ENCODE assay signal across 13 cellular contexts in the genomic region with DNA sequence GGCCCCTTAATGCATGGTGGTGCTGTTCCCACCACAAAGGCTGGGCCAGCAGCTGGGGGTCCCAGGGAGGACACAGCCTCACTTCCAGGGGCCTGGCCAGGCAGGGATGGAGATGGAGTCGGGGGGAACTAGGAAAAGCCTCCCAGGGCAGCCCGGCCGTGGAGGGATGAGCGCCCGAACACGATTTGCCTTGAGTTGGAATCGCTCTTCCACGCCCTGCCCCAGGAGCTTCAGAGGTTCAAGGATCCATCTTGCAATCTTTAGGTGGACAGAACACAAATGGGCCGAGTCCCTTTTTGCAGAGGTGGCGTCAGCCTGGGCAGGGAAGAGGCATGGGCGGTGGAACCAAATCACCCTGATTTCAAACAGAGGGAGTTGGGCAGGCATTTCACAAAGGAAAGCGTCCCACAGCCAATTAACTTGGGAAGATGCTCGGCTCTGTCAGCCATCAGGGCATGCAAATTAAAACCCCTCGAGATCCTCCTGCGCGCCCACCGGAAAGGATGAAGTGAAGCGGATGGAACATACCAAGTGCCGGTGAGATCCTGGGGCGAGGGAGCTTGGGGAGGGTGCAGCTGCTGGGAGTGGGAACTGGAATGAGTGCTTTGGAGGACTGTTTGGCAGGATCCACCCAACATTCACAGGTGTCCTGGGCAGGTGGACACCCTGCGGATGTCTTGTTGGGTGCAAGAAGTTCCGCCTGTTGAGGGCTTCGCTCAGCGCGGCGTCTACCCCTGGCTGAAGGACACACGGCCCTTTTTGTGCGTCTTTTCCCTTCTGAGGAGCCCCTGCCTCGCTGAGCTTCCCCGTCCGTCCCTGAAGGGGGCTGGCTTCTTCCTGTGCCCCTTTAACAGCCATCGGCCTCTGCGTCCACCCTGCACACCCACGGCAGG.
"Had no signal": no experiment of that assay in that cellular context is flagged by ENCODE, and none has a peak within 500 bp of the region (broad histone marks: within the 10 kb centered on the region; RNA-seq: fewer than 3 reads in every experiment).

No MANE protein-coding gene starts in this region.

- DNase-seq: activated B cell treated with CpG ODN at 0.5 μM for 24 hours; activated CD4-positive, alpha-beta memory T cell treated with anti-CD3 and anti-CD28 coated beads for 36 hours; activated CD4-positive, alpha-beta T cell treated with anti-CD3 and anti-CD28 coated beads for 36 hours; activated gamma-delta T cell treated with Interleukin-2 at 50 U/mL for 16 hours; effector CD8-positive, alpha-beta T cell; foreskin keratinocyte; nucleus accumbens; spleen; stimulated activated CD4-positive, alpha-beta T cell treated with anti-CD3 and anti-CD28 coated beads, Interleukin-4, amount 100 ng/mL, for 1 hour; stimulated activated naive CD4-positive, alpha-beta T cell; T1000 had no signal

- H3K27me3 ChIP-seq: foreskin keratinocyte had no signal

- H3K36me3 ChIP-seq: left lung, spleen had no signal

- H3K9me3 ChIP-seq: left lung, spleen had no signal

- H3K27ac ChIP-seq: foreskin keratinocyte, left lung, spleen had no signal

- H3K4me3 ChIP-seq: left lung, lung, spleen had no signal

- H3K4me1 ChIP-seq: foreskin keratinocyte had no signal
